Comparison of ENCODE assay signal across 18 cellular contexts in the genomic region with DNA sequence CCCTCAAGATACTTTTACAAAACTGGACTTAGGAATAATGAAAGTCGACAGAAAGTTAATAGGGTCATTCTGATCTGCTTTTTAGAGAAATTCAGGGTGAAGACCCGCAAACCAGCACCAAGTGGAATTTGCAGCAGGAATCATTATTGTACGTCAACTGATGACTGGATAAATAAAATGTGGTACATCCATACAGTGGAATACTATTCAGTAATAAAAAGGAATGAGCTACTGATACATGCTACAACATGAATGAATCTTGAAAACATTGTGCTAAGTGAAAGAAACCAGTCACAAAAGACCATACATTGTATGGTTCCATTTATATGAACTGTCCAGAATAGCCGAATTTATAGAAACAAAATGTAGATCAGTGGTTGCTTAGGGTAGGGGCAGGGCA.
DNase-seq lines count a peak whose midpoint lies in the region; ATAC-seq and TF ChIP-seq lines count a peak whose summit lies in the region.
"Had no signal": no experiment of that assay in that cellular context is flagged by ENCODE, and none has a peak within 500 bp of the region (broad histone marks: within the 10 kb centered on the region; RNA-seq: fewer than 3 reads in every experiment).

No MANE protein-coding gene starts in this region.

- no peak for TF ChIP-seq CTCF in SK-N-SH (IDR thresholded peaks at IDR 0.05)
- no peak for TF ChIP-seq CTCF in heart left ventricle (IDR thresholded peaks at IDR 0.05)

- H3K36me3 ChIP-seq in SK-N-SH (replicated peaks in 1 of 2; ENCODE audit: control insufficient read depth in 1 of 2, insufficient read depth in 2 of 2, low read length in 1 of 2) (no peaks in the 10 kb centered on the region), heart left ventricle (no peaks in the 10 kb centered on the region)
- H3K36me3 ChIP-seq: BLaER1 had no signal

- peaks cover 0 to 26% of the 10 kb centered on the region in 2 experiments; a peak in 1 of 4 replicates for H3K4me1 ChIP-seq in SK-N-SH (ENCODE audit: control insufficient read depth in 1 of 2, insufficient read depth in 2 of 2, low read depth in 1 of 2, low read length in 1 of 2)
- H3K4me1 ChIP-seq in heart left ventricle, result peaks cover 0 to 19% (median 9%) of the 10 kb centered on the region in 12 donors

- no peak overlapping the region for H3K9ac ChIP-seq in SK-N-SH
- H3K9ac ChIP-seq: BLaER1, GM23248 had no signal

- H3K4me3 ChIP-seq in SK-N-SH (ENCODE audit: low read depth in 2 of 2, low read length in 1 of 2) (no peak overlapping the region), heart left ventricle (no peak overlapping the region)
- H3K4me3 ChIP-seq: BLaER1, GM23248 had no signal

- H3K27me3 ChIP-seq in SK-N-SH (ENCODE audit: insufficient read depth), result no peaks in the 10 kb centered on the region
- no peaks in the 10 kb centered on the region for H3K27me3 ChIP-seq in heart left ventricle
- H3K27me3 ChIP-seq: BLaER1 had no signal

- H2AFZ ChIP-seq in SK-N-SH (ENCODE audit: low read depth), result no peak overlapping the region
- H2AFZ ChIP-seq: GM23248 had no signal

- no peaks in the 10 kb centered on the region for H3K9me3 ChIP-seq in SK-N-SH
- peaks cover 0 to 8% (median 0%) of the 10 kb centered on the region in 12 donors for H3K9me3 ChIP-seq in heart left ventricle

- POLR2A ChIA-PET in SK-N-SH (lab: Yijun Ruan, JAX), result interaction anchor here (1.8 kb wide), 1 partner anchor 11 kb away, joined by 3 read pairs; no protein-coding TSS in a partner anchor

- no peak overlapping the region for H3K4me2 ChIP-seq in SK-N-SH
- H3K4me2 ChIP-seq: BLaER1 had no signal

- TF ChIP-seq EP300 in SK-N-SH (IDR thresholded peaks at IDR 0.05; ENCODE audit: borderline replicate concordance in 1 of 2, low read depth in 1 of 2, low read length in 1 of 2), result no peak

- no peaks in the 10 kb centered on the region for H4K20me1 ChIP-seq in SK-N-SH (ENCODE audit: insufficient read depth)
- H4K20me1 ChIP-seq: BLaER1 had no signal

- TF ChIP-seq POLR2A in heart left ventricle (IDR thresholded peaks at IDR 0.05), result no peak

- H3K79me2 ChIP-seq in SK-N-SH (ENCODE audit: insufficient read depth), result no peaks in the 10 kb centered on the region

- no peaks in the 10 kb centered on the region for H3K9me2 ChIP-seq in SK-N-SH

- no peaks in the 10 kb centered on the region for H3F3A ChIP-seq in SK-N-SH (replicated peaks; ENCODE audit: insufficient read depth)

- H3K27ac ChIP-seq in SK-N-SH (ENCODE audit: low read depth in 2 of 2, low read length in 1 of 2) (no peak overlapping the region), caudate nucleus (ENCODE audit: low read depth, low read length) (peak overlapping the region; percentile 59), substantia nigra (ENCODE audit: low read depth, low read length, poor library complexity, severe bottlenecking) (peak overlapping the region; percentile 50), heart left ventricle (no peak overlapping the region)
- H3K27ac ChIP-seq: 22Rv1, BLaER1, C4-2B, GM23248 had no signal

- ATAC-seq in SK-N-SH treated with all-trans-retinoic acid at 6 μM for 48 hours (no peak), heart left ventricle (no peak)
- ATAC-seq: CD8-positive, alpha-beta T cell had no signal

- no peak for TF ChIP-seq RAD21 in SK-N-SH (IDR thresholded peaks at IDR 0.05; ENCODE audit: low read length)

- DNase-seq in SK-N-SH (no peak), caudate nucleus (lab: John Stamatoyannopoulos, UW) (no peak), substantia nigra (lab: John Stamatoyannopoulos, UW) (no peak), NCI-H2029 (lab: John Stamatoyannopoulos, UW) (no peak), NOMO-1 (lab: John Stamatoyannopoulos, UW; ENCODE audit: unreplicated experiment in 2 of 2) (no peak), heart left ventricle (no peak)
- DNase-seq: Caco-2; CD4-positive, CD25-positive, alpha-beta regulatory T cell; CD8-positive, alpha-beta T cell; DMS153; DND-41; GM23248; H7; HCEC 1CT had no signal

- 48% methylated on average over 4 of the region's 4 CpGs for WGBS in SK-N-SH (ENCODE audit: low lambda C conversion rate)
- WGBS in heart left ventricle, 4 donors, result 93 to 97% (median 94%) methylated on average over 4 of the region's 4 CpGs

- intact Hi-C loops in heart left ventricle (cut with DNase I), result no loop called here

- CTCF ChIA-PET in SK-N-SH (lab: Yijun Ruan, JAX), result no interaction called here

TF ChIP-seq in SK-N-SH treated with all-trans-retinoic acid at 6 μM for 48 hours, 23 proteins besides CTCF, POLR2A, EP300 and RAD21:
- no peak for TF ChIP-seq ZNF70 (CRISPR knock-in tag; IDR thresholded peaks at IDR 0.05)
- TF ChIP-seq ZNF8 (CRISPR knock-in tag; IDR thresholded peaks at IDR 0.05), result peak; percentile 90

TF ChIP-seq in SK-N-SH, 30 proteins besides CTCF, POLR2A, EP300 and RAD21:
- TF ChIP-seq TCF12 (IDR thresholded peaks at IDR 0.05), result no peak
- TF ChIP-seq REST (IDR thresholded peaks at IDR 0.05; ENCODE audit: low read depth, low read length), result no peak

Comparison
In these comparisons a context has a peak if more than half of its experiments do, and no peak if none do; other contexts are left out.
1. H3K27ac ChIP-seq: peak in caudate nucleus (single experiment) and substantia nigra (single experiment); none in SK-N-SH (0 of 2) and heart left ventricle (0 of 12).